Comparison of ENCODE assay signal across 1 cellular context in the genomic region with DNA sequence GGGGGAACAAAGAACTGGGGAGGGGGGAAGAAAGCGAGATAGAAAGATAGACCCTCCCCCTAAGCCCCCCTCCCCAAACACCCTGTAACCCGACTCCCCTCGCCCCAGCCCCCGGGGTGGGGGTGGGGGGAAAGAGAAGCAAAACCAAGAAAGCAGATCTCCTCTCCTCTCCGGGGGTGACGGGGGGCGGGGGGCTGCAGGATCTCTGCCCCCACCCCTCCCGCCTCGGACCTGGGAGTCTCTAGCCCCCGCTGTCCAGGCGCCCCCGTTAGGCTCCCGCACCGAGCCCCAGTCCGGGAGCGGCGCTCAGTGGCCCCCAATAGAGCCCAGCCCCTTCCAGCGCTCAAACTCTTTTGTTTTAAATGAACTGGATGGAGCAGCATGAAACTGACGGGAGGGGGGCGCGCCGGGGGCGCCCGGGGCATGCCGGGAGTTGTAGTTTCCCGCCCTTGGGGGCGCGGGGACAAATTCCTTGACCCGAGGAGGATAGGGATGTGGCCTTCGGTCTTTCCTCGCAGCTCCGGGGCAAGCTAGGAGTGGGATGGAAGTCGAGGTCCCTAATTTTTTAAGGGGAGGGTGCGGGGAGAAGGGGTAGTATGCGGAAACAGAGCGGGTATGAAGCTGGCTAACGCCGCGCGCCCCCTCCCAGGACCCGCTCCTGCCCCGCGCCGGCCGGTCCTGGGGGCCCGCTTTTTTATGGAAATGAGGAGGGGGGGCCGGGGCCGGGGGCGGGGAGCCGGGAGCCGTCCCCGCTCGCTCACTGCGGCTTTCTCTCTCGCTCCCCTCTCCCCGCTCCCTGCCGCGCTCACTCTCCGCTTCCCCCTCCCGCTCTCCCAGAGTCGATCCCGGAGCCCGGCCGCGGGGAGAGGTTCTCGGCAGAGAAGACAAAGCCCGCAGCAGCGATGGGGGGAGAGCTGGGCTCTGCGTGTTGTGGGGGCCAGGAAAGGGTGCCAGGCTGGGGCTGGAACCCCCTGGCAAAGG.
TF ChIP-seq lines count a peak whose summit lies in the region.

A gene with protein sequence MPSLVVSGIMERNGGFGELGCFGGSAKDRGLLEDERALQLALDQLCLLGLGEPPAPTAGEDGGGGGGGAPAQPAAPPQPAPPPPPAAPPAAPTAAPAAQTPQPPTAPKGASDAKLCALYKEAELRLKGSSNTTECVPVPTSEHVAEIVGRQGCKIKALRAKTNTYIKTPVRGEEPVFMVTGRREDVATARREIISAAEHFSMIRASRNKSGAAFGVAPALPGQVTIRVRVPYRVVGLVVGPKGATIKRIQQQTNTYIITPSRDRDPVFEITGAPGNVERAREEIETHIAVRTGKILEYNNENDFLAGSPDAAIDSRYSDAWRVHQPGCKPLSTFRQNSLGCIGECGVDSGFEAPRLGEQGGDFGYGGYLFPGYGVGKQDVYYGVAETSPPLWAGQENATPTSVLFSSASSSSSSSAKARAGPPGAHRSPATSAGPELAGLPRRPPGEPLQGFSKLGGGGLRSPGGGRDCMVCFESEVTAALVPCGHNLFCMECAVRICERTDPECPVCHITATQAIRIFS (minus strand): TSS at position 355 of the 981 bp plus-strand sequence. CDS start 467 bp downstream, outside the sequence.

TF ChIP-seq in HepG2, 621 proteins besides CTCF, POLR2A, EP300 and RAD21 (continued from another document and continues in another):
- TF ChIP-seq, protein P1, sequence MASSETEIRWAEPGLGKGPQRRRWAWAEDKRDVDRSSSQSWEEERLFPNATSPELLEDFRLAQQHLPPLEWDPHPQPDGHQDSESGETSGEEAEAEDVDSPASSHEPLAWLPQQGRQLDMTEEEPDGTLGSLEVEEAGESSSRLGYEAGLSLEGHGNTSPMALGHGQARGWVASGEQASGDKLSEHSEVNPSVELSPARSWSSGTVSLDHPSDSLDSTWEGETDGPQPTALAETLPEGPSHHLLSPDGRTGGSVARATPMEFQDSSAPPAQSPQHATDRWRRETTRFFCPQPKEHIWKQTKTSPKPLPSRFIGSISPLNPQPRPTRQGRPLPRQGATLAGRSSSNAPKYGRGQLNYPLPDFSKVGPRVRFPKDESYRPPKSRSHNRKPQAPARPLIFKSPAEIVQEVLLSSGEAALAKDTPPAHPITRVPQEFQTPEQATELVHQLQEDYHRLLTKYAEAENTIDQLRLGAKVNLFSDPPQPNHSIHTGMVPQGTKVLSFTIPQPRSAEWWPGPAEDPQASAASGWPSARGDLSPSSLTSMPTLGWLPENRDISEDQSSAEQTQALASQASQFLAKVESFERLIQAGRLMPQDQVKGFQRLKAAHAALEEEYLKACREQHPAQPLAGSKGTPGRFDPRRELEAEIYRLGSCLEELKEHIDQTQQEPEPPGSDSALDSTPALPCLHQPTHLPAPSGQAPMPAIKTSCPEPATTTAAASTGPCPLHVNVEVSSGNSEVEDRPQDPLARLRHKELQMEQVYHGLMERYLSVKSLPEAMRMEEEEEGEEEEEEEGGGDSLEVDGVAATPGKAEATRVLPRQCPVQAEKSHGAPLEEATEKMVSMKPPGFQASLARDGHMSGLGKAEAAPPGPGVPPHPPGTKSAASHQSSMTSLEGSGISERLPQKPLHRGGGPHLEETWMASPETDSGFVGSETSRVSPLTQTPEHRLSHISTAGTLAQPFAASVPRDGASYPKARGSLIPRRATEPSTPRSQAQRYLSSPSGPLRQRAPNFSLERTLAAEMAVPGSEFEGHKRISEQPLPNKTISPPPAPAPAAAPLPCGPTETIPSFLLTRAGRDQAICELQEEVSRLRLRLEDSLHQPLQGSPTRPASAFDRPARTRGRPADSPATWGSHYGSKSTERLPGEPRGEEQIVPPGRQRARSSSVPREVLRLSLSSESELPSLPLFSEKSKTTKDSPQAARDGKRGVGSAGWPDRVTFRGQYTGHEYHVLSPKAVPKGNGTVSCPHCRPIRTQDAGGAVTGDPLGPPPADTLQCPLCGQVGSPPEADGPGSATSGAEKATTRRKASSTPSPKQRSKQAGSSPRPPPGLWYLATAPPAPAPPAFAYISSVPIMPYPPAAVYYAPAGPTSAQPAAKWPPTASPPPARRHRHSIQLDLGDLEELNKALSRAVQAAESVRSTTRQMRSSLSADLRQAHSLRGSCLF (CRISPR knock-in tag; IDR thresholded peaks at IDR 0.05; ENCODE audit: borderline replicate concordance): no peak
- no peak for TF ChIP-seq ZKSCAN5 (CRISPR knock-in tag; IDR thresholded peaks at IDR 0.05)
- TF ChIP-seq ZNF772 (CRISPR knock-in tag; IDR thresholded peaks at IDR 0.05): no peak
- TF ChIP-seq NR2F1 (CRISPR knock-in tag; IDR thresholded peaks at IDR 0.05): peak in 1 of 2 experiments; percentile 71; a peak in 2 of 4 replicates
- TF ChIP-seq MZF1 (CRISPR knock-in tag; IDR thresholded peaks at IDR 0.05; ENCODE audit: borderline replicate concordance): no peak
- no peak for TF ChIP-seq MLLT10 (CRISPR knock-in tag; IDR thresholded peaks at IDR 0.05)
- peak; percentile 65; the same call in 1 of the 2 replicates for TF ChIP-seq ZNF430 (CRISPR knock-in tag; IDR thresholded peaks at IDR 0.05)
- TF ChIP-seq ZNF782 (CRISPR knock-in tag; IDR thresholded peaks at IDR 0.05; ENCODE audit: borderline replicate concordance): no peak
- no peak for TF ChIP-seq MIER3 (CRISPR knock-in tag; IDR thresholded peaks at IDR 0.05; ENCODE audit: borderline replicate concordance)
- TF ChIP-seq, protein P2, sequence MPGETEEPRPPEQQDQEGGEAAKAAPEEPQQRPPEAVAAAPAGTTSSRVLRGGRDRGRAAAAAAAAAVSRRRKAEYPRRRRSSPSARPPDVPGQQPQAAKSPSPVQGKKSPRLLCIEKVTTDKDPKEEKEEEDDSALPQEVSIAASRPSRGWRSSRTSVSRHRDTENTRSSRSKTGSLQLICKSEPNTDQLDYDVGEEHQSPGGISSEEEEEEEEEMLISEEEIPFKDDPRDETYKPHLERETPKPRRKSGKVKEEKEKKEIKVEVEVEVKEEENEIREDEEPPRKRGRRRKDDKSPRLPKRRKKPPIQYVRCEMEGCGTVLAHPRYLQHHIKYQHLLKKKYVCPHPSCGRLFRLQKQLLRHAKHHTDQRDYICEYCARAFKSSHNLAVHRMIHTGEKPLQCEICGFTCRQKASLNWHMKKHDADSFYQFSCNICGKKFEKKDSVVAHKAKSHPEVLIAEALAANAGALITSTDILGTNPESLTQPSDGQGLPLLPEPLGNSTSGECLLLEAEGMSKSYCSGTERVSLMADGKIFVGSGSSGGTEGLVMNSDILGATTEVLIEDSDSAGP (CRISPR knock-in tag; IDR thresholded peaks at IDR 0.05; ENCODE audit: borderline replicate concordance): peak; percentile 32; the same call in 1 of the 2 replicates
- TF ChIP-seq SAP130 (CRISPR knock-in tag; IDR thresholded peaks at IDR 0.05; ENCODE audit: low read depth): peak; percentile 79
- 0 out of 2 replicates have a peak, but pooled peaks have one; percentile 33 for TF ChIP-seq ZNF274 (CRISPR knock-in tag; IDR thresholded peaks at IDR 0.05)
- TF ChIP-seq, protein P3, sequence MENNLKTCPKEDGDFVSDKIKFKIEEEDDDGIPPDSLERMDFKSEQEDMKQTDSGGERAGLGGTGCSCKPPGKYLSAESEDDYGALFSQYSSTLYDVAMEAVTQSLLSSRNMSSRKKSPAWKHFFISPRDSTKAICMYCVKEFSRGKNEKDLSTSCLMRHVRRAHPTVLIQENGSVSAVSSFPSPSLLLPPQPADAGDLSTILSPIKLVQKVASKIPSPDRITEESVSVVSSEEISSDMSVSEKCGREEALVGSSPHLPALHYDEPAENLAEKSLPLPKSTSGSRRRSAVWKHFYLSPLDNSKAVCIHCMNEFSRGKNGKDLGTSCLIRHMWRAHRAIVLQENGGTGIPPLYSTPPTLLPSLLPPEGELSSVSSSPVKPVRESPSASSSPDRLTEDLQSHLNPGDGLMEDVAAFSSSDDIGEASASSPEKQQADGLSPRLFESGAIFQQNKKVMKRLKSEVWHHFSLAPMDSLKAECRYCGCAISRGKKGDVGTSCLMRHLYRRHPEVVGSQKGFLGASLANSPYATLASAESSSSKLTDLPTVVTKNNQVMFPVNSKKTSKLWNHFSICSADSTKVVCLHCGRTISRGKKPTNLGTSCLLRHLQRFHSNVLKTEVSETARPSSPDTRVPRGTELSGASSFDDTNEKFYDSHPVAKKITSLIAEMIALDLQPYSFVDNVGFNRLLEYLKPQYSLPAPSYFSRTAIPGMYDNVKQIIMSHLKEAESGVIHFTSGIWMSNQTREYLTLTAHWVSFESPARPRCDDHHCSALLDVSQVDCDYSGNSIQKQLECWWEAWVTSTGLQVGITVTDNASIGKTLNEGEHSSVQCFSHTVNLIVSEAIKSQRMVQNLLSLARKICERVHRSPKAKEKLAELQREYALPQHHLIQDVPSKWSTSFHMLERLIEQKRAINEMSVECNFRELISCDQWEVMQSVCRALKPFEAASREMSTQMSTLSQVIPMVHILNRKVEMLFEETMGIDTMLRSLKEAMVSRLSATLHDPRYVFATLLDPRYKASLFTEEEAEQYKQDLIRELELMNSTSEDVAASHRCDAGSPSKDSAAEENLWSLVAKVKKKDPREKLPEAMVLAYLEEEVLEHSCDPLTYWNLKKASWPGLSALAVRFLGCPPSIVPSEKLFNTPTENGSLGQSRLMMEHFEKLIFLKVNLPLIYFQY (CRISPR knock-in tag; IDR thresholded peaks at IDR 0.05; ENCODE audit: borderline replicate concordance): no peak
- TF ChIP-seq ZBTB1 (CRISPR knock-in tag; IDR thresholded peaks at IDR 0.05; ENCODE audit: borderline replicate concordance): no peak
- no peak for TF ChIP-seq STAT5B (CRISPR knock-in tag; IDR thresholded peaks at IDR 0.05)
- no peak for TF ChIP-seq CENPX (CRISPR knock-in tag; IDR thresholded peaks at IDR 0.05)
- TF ChIP-seq SMARCE1 (IDR thresholded peaks at IDR 0.05; ENCODE audit: borderline replicate concordance): no peak
- TF ChIP-seq, protein P4, sequence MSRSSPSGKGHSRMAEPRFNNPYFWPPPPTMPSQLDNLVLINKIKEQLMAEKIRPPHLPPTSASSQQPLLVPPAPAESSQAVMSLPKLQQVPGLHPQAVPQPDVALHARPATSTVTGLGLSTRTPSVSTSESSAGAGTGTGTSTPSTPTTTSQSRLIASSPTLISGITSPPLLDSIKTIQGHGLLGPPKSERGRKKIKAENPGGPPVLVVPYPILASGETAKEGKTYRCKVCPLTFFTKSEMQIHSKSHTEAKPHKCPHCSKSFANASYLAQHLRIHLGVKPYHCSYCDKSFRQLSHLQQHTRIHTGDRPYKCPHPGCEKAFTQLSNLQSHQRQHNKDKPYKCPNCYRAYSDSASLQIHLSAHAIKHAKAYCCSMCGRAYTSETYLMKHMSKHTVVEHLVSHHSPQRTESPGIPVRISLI (CRISPR knock-in tag; IDR thresholded peaks at IDR 0.05; ENCODE audit: borderline replicate concordance): peak; percentile 73; the same call in 1 of the 2 replicates
- TF ChIP-seq KDM5A (IDR thresholded peaks at IDR 0.05; ENCODE audit: borderline replicate concordance, low read length): peak; percentile 67; the same call in 1 of the 2 replicates
- TF ChIP-seq SUZ12 (IDR thresholded peaks at IDR 0.05; ENCODE audit: low read depth, low read length): peak; percentile 75
- no peak for TF ChIP-seq MAFG (CRISPR knock-in tag; IDR thresholded peaks at IDR 0.05)
- no peak for TF ChIP-seq ZNF333 (CRISPR knock-in tag; IDR thresholded peaks at IDR 0.05; ENCODE audit: borderline replicate concordance)
- no peak for TF ChIP-seq RXRB (CRISPR knock-in tag; IDR thresholded peaks at IDR 0.05; ENCODE audit: borderline replicate concordance)
- TF ChIP-seq DPF2 (CRISPR knock-in tag; IDR thresholded peaks at IDR 0.05; ENCODE audit: borderline replicate concordance, low read depth): no peak
- TF ChIP-seq ZBTB7A (CRISPR knock-in tag; IDR thresholded peaks at IDR 0.05): peak; percentile 65; the same call in 1 of the 2 replicates
- TF ChIP-seq MTF1 (CRISPR knock-in tag; IDR thresholded peaks at IDR 0.05): no peak
- TF ChIP-seq, protein P5, sequence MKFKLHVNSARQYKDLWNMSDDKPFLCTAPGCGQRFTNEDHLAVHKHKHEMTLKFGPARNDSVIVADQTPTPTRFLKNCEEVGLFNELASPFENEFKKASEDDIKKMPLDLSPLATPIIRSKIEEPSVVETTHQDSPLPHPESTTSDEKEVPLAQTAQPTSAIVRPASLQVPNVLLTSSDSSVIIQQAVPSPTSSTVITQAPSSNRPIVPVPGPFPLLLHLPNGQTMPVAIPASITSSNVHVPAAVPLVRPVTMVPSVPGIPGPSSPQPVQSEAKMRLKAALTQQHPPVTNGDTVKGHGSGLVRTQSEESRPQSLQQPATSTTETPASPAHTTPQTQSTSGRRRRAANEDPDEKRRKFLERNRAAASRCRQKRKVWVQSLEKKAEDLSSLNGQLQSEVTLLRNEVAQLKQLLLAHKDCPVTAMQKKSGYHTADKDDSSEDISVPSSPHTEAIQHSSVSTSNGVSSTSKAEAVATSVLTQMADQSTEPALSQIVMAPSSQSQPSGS (CRISPR knock-in tag; IDR thresholded peaks at IDR 0.05): peak; percentile 19; the same call in 1 of the 2 replicates
- no peak for TF ChIP-seq ZNF629 (CRISPR knock-in tag; conservative IDR thresholded peaks at IDR 0.05)
- no peak for TF ChIP-seq AKAP8 (CRISPR knock-in tag; IDR thresholded peaks at IDR 0.05)
- peak; percentile 48 for TF ChIP-seq RBFOX2 (IDR thresholded peaks at IDR 0.05; ENCODE audit: low read depth, low read length)
- TF ChIP-seq SIN3A (IDR thresholded peaks at IDR 0.05; ENCODE audit: borderline replicate concordance, low read depth, low read length): peak; percentile 76; the same call in 1 of the 2 replicates
- TF ChIP-seq ZNF225 (CRISPR knock-in tag; IDR thresholded peaks at IDR 0.05): no peak
- TF ChIP-seq, protein P6, sequence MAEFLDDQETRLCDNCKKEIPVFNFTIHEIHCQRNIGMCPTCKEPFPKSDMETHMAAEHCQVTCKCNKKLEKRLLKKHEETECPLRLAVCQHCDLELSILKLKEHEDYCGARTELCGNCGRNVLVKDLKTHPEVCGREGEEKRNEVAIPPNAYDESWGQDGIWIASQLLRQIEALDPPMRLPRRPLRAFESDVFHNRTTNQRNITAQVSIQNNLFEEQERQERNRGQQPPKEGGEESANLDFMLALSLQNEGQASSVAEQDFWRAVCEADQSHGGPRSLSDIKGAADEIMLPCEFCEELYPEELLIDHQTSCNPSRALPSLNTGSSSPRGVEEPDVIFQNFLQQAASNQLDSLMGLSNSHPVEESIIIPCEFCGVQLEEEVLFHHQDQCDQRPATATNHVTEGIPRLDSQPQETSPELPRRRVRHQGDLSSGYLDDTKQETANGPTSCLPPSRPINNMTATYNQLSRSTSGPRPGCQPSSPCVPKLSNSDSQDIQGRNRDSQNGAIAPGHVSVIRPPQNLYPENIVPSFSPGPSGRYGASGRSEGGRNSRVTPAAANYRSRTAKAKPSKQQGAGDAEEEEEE (CRISPR knock-in tag; IDR thresholded peaks at IDR 0.05; ENCODE audit: borderline replicate concordance): no peak
- no peak for TF ChIP-seq ZFYVE20 (CRISPR knock-in tag; IDR thresholded peaks at IDR 0.05; ENCODE audit: borderline replicate concordance, low read depth)
- no peak for TF ChIP-seq PAWR (CRISPR knock-in tag; IDR thresholded peaks at IDR 0.05; ENCODE audit: borderline replicate concordance)
- no peak for TF ChIP-seq ZNF264 (CRISPR knock-in tag; IDR thresholded peaks at IDR 0.05)
- no peak for TF ChIP-seq ZFAT (CRISPR knock-in tag; conservative IDR thresholded peaks at IDR 0.05)
- TF ChIP-seq SPEN (CRISPR knock-in tag; IDR thresholded peaks at IDR 0.05; ENCODE audit: low read depth): 0 out of 2 replicates have a peak, but pooled peaks have one; percentile 26
- no peak for TF ChIP-seq JDP2 (CRISPR knock-in tag; IDR thresholded peaks at IDR 0.05; ENCODE audit: borderline replicate concordance)
- TF ChIP-seq ZSCAN21 (CRISPR knock-in tag; IDR thresholded peaks at IDR 0.05; ENCODE audit: borderline replicate concordance): 0 out of 2 replicates have a peak, but pooled peaks have one; percentile 20
